ENCODE assay signal across 1 cellular context in genomic region chr12:4826909-4827308, GRCh38.
TF ChIP-seq lines count a peak whose summit lies in the region.

No MANE protein-coding gene starts in this region.

TF ChIP-seq in HepG2, 621 proteins besides CTCF, POLR2A, EP300 and RAD21:
- TF ChIP-seq CERS6 (CRISPR knock-in tag; IDR thresholded peaks at IDR 0.05) (no peak), PCBP2 (optimal IDR thresholded peaks at IDR 0.05; ENCODE audit: low read depth, low read length, poor library complexity, severe bottlenecking) (peak; percentile 28)
